Comparison of ENCODE assay signal across 13 cellular contexts in genomic region chr16:81841709-81842108, GRCh38.
DNase-seq lines count a peak whose midpoint lies in the region; ATAC-seq and TF ChIP-seq lines count a peak whose summit lies in the region.
"Had no signal": no experiment of that assay in that cellular context is flagged by ENCODE, and none has a peak within 500 bp of the region (broad histone marks: within the 10 kb centered on the region; RNA-seq: fewer than 3 reads in every experiment).

No MANE protein-coding gene starts in this region.

- peaks cover 0 to 9% (median 0%) of the 10 kb centered on the region in 4 donors for H3K4me1 ChIP-seq in stomach
- H3K4me1 ChIP-seq: right lobe of liver had no signal

- no peak for TF ChIP-seq EP300 in stomach (IDR thresholded peaks at IDR 0.05)

- POLR2A ChIA-PET in activated naive CD8-positive, alpha-beta T cell treated with anti-CD3 and anti-CD28 coated beads, Interleukin-2, amount 10 ng/mL, durations not matched to agents 7 days and 5 days (lab: Charles Lee), result interaction anchor here (0.5 kb wide), 1 partner anchor 14 kb away, joined by 4 read pairs; no protein-coding TSS in a partner anchor

- no peak for TF ChIP-seq CTCF in stomach (IDR thresholded peaks at IDR 0.05)

- no peak for TF ChIP-seq POLR2A in stomach (IDR thresholded peaks at IDR 0.05)

- intact Hi-C loops in stomach (cut with DNase I; ENCODE audit: low total_unique reads), result no loop called here

- H3K4me1 Mint-ChIP-seq in activated naive CD8-positive, alpha-beta T cell treated with anti-CD3 and anti-CD28 coated beads, Interleukin-2, amount 10 ng/mL, durations not matched to agents 7 days and 5 days, result peaks cover 13% of the 10 kb centered on the region
- H3K4me1 Mint-ChIP-seq in activated naive CD8-positive, alpha-beta T cell treated with anti-CD3 and anti-CD28 coated beads for 36 hours, result no peaks in the 10 kb centered on the region
- H3K4me1 Mint-ChIP-seq in T-helper 2 cell treated with Interferon-gamma antibody and Interleukin-4, amounts not matched to agents 5 μg/mL and 100 μg/mL, for 36 hours (ENCODE audit: low read depth), result peaks cover 10% of the 10 kb centered on the region

- H3K4me3 Mint-ChIP-seq in activated naive CD8-positive, alpha-beta T cell treated with anti-CD3 and anti-CD28 coated beads, Interleukin-2, amount 10 ng/mL, durations not matched to agents 7 days and 5 days, result no peak overlapping the region
- H3K4me3 Mint-ChIP-seq in activated naive CD8-positive, alpha-beta T cell treated with anti-CD3 and anti-CD28 coated beads for 36 hours, result no peak overlapping the region
- H3K4me3 Mint-ChIP-seq in T-helper 2 cell treated with Interferon-gamma antibody and Interleukin-4, amounts not matched to agents 5 μg/mL and 100 μg/mL, for 36 hours, result no peak overlapping the region

- no peaks in the 10 kb centered on the region for H3K36me3 Mint-ChIP-seq in activated naive CD8-positive, alpha-beta T cell treated with anti-CD3 and anti-CD28 coated beads, Interleukin-2, amount 10 ng/mL, durations not matched to agents 7 days and 5 days
- H3K36me3 Mint-ChIP-seq in activated naive CD8-positive, alpha-beta T cell treated with anti-CD3 and anti-CD28 coated beads for 36 hours, result no peaks in the 10 kb centered on the region
- H3K36me3 Mint-ChIP-seq in T-helper 2 cell treated with Interferon-gamma antibody and Interleukin-4, amounts not matched to agents 5 μg/mL and 100 μg/mL, for 36 hours (ENCODE audit: low read depth), result no peaks in the 10 kb centered on the region

- no peak overlapping the region for H3K27ac Mint-ChIP-seq in activated naive CD8-positive, alpha-beta T cell treated with anti-CD3 and anti-CD28 coated beads, Interleukin-2, amount 10 ng/mL, durations not matched to agents 7 days and 5 days
- no peak overlapping the region for H3K27ac Mint-ChIP-seq in activated naive CD8-positive, alpha-beta T cell treated with anti-CD3 and anti-CD28 coated beads for 36 hours
- no peak overlapping the region for H3K27ac Mint-ChIP-seq in T-helper 2 cell treated with Interferon-gamma antibody and Interleukin-4, amounts not matched to agents 5 μg/mL and 100 μg/mL, for 36 hours

- 37 to 59% (median 43%) methylated on average over 6 of the region's 6 CpGs for WGBS in stomach, 5 donors

- H3K27ac ChIP-seq in stomach, result peak overlapping the region in 1 of 5 donors; percentile 30
- H3K27ac ChIP-seq: right lobe of liver had no signal

- no peaks in the 10 kb centered on the region for H3K36me3 ChIP-seq in stomach
- H3K36me3 ChIP-seq: right lobe of liver had no signal

- H3K9me3 ChIP-seq in stomach, result peaks cover 0 to 7% (median 0%) of the 10 kb centered on the region in 4 donors
- H3K9me3 ChIP-seq: right lobe of liver had no signal

- no peaks in the 10 kb centered on the region for H3K27me3 ChIP-seq in stomach
- H3K27me3 ChIP-seq: right lobe of liver had no signal

- peak; percentile 55 for ATAC-seq in activated naive CD8-positive, alpha-beta T cell treated with anti-CD3 and anti-CD28 coated beads, Interleukin-2, amount 10 ng/mL, durations not matched to agents 7 days and 5 days (ENCODE audit: low read depth)
- ATAC-seq in HG02759 (IDR thresholded peaks at IDR 0.05; ENCODE audit: unreplicated experiment), result peak; percentile 68
- ATAC-seq: PC-3 had no signal

- no peaks in the 10 kb centered on the region for H3K9me3 Mint-ChIP-seq in activated naive CD8-positive, alpha-beta T cell treated with anti-CD3 and anti-CD28 coated beads, Interleukin-2, amount 10 ng/mL, durations not matched to agents 7 days and 5 days
- H3K9me3 Mint-ChIP-seq in activated naive CD8-positive, alpha-beta T cell treated with anti-CD3 and anti-CD28 coated beads for 36 hours, result no peaks in the 10 kb centered on the region
- no peaks in the 10 kb centered on the region for H3K9me3 Mint-ChIP-seq in T-helper 2 cell treated with Interferon-gamma antibody and Interleukin-4, amounts not matched to agents 5 μg/mL and 100 μg/mL, for 36 hours

- DNase-seq in activated naive CD8-positive, alpha-beta T cell treated with anti-CD3 and anti-CD28 coated beads, Interleukin-2, amount 10 ng/mL, durations not matched to agents 7 days and 5 days, result no peak
- no peak for DNase-seq in activated naive CD8-positive, alpha-beta T cell treated with anti-CD3 and anti-CD28 coated beads for 36 hours
- DNase-seq in NCI-H2171 (lab: John Stamatoyannopoulos, UW), result peak; percentile 6
- DNase-seq in stomach, result no peak
- no peak for DNase-seq in T-helper 2 cell treated with Interferon-gamma antibody and Interleukin-4, amounts not matched to agents 5 μg/mL and 100 μg/mL, for 36 hours (ENCODE audit: low spot score)
- no peak for DNase-seq in COLO829 (ENCODE audit: low spot score)
- DNase-seq in NCI-H510A treated with DMSO at 0.1 percent for 48 hours (lab: John Stamatoyannopoulos, UW), result no peak
- DNase-seq: activated CD4-positive, CD25-positive, alpha-beta regulatory T cell treated with anti-CD3 and anti-CD28 coated beads, Interleukin-2, amount 50 U/mL, for 72 hours; anterior cingulate cortex; left cardiac atrium; PC-3; right lobe of liver had no signal

- H3K27me3 Mint-ChIP-seq in activated naive CD8-positive, alpha-beta T cell treated with anti-CD3 and anti-CD28 coated beads, Interleukin-2, amount 10 ng/mL, durations not matched to agents 7 days and 5 days, result peaks cover 11% of the 10 kb centered on the region
- peaks cover 5% of the 10 kb centered on the region for H3K27me3 Mint-ChIP-seq in activated naive CD8-positive, alpha-beta T cell treated with anti-CD3 and anti-CD28 coated beads for 36 hours
- peaks cover 7% of the 10 kb centered on the region for H3K27me3 Mint-ChIP-seq in T-helper 2 cell treated with Interferon-gamma antibody and Interleukin-4, amounts not matched to agents 5 μg/mL and 100 μg/mL, for 36 hours (ENCODE audit: low read depth)

- no peak overlapping the region for H3K4me3 ChIP-seq in stomach
- H3K4me3 ChIP-seq: right lobe of liver had no signal
